Comparison of ENCODE assay signal across 25 cellular contexts in the genomic region with DNA sequence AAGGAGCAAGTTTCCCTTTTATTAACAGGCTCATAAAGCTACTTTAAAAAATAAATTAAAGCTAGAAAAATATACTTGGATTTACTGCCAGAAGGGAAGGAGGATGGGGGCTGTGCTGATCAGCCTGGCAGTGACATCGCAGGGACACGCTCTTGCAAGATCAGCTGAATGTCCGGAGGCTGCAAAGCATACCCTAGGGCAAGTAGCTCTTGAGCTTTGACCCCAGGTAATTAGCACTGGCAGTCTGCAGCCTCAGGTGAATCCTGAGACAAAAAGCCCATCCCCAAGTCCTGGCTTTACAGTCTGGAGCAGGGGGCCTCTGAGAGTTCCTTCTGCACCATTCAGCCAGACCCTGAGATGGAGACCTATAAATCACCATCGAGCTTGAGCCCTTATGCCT.
"Had no signal": no experiment of that assay in that cellular context is flagged by ENCODE, and none has a peak within 500 bp of the region (broad histone marks: within the 10 kb centered on the region; RNA-seq: fewer than 3 reads in every experiment).

No MANE protein-coding gene starts in this region.

- H3K4me3 ChIP-seq: colonic mucosa, gastroesophageal sphincter, heart left ventricle, left lung, lower lobe of right lung had no signal

- H3K27me3 ChIP-seq: colonic mucosa, foreskin keratinocyte, left lung had no signal

- H3K27ac Mint-ChIP-seq: dendritic cell treated with granulocyte-macrophage colony-stimulating factor and Interleukin-4, amounts not matched to agents 40 ng/mL and 50 ng/mL, for 4 days; effector memory CD8-positive, alpha-beta T cell; endodermal cell; naive thymus-derived CD4-positive, alpha-beta T cell had no signal

- FAIRE-seq: endometrium, frontal cortex, islet of Langerhans, kidney had no signal

- H3K36me3 ChIP-seq: colonic mucosa, gastroesophageal sphincter, heart left ventricle, left lung, lower lobe of right lung had no signal

- H3K27me3 Mint-ChIP-seq: dendritic cell treated with granulocyte-macrophage colony-stimulating factor and Interleukin-4, amounts not matched to agents 40 ng/mL and 50 ng/mL, for 4 days had no signal

- H3K9me3 Mint-ChIP-seq: dendritic cell treated with granulocyte-macrophage colony-stimulating factor and Interleukin-4, amounts not matched to agents 40 ng/mL and 50 ng/mL, for 4 days had no signal

- DNase-seq: colonic mucosa; cortex of kidney; effector CD8-positive, alpha-beta T cell; effector memory CD8-positive, alpha-beta T cell; erythroblast; foreskin keratinocyte; heart left ventricle; hippocampal formation; kidney; kidney glomerular epithelial cell; left colon; left lung; left ventricle myocardium superior; lower lobe of right lung; mesenchymal stem cell; midbrain; naive thymus-derived CD4-positive, alpha-beta T cell had no signal

- H3K27ac ChIP-seq: colonic mucosa, epithelial cell of prostate, foreskin keratinocyte, gastroesophageal sphincter, heart left ventricle, left lung, lower lobe of right lung had no signal

- H3K4me1 Mint-ChIP-seq: naive thymus-derived CD4-positive, alpha-beta T cell had no signal

- H3K9me3 ChIP-seq: colonic mucosa had no signal

- ATAC-seq: effector memory CD8-positive, alpha-beta T cell; esophagus mucosa; foreskin keratinocyte; gastroesophageal sphincter; heart left ventricle; left colon; left lung; left ventricle myocardium superior; lower lobe of right lung; naive thymus-derived CD4-positive, alpha-beta T cell had no signal

- H3K4me3 Mint-ChIP-seq: dendritic cell treated with granulocyte-macrophage colony-stimulating factor and Interleukin-4, amounts not matched to agents 40 ng/mL and 50 ng/mL, for 4 days; effector memory CD8-positive, alpha-beta T cell; endodermal cell; naive thymus-derived CD4-positive, alpha-beta T cell had no signal

- H3K4me1 ChIP-seq: colonic mucosa, foreskin keratinocyte, gastroesophageal sphincter, heart left ventricle, left lung, lower lobe of right lung had no signal
